Comparison of ENCODE assay signal across 7 cellular contexts in genomic region chr1:44354268-44354839, GRCh38. TPM values are rescaled to one million over a fixed set of nuclear protein-coding genes. Genes with fewer than 3 reads are reported as not detected.
DNase-seq lines count a peak whose midpoint lies in the region; ATAC-seq and TF ChIP-seq lines count a peak whose summit lies in the region.

No MANE protein-coding gene starts in this region.

- POLR2A ChIA-PET in HEK293 (lab: Yijun Ruan, JAX), result interaction anchor here (1.4 kb wide), 1 partner anchor 8 kb away, joined by 3 read pairs; no protein-coding TSS in a partner anchor

- CTCF ChIA-PET in HEK293 (lab: Yijun Ruan, JAX), result interaction anchor here (0.6 to 1.0 kb wide), 3 partner anchors 37 to 322 kb away, joined by 3 to 4 read pairs (median 3); no protein-coding TSS in a partner anchor

- DNase-seq in smooth muscle cell (lab: John Stamatoyannopoulos, UW; ENCODE audit: unreplicated experiment) (no peak), retina (no peak), NCI-H2107 (lab: John Stamatoyannopoulos, UW) (no peak)

- H3F3A ChIP-seq in smooth muscle cell (ENCODE audit: low read depth), result peaks cover 4% of the 10 kb centered on the region

- TF ChIP-seq CTCF in HEK293 (tag by site-specific recombination; IDR thresholded peaks at IDR 0.05) (no peak), VCaP (conservative IDR thresholded peaks at IDR 0.05) (no peak), gastroesophageal sphincter (IDR thresholded peaks at IDR 0.05) (no peak), smooth muscle cell (IDR thresholded peaks at IDR 0.05; ENCODE audit: borderline replicate concordance, insufficient read depth, poor library complexity, severe bottlenecking) (no peak)

- peak overlapping the region; percentile 75 for H3K9ac ChIP-seq in smooth muscle cell (ENCODE audit: low read depth)

- peak overlapping the region; percentile 42; the same call in 1 of the 2 replicates for H3K27ac ChIP-seq in HEK293 (ENCODE audit: extremely low read depth, low read depth, low read length)
- H3K27ac ChIP-seq in VCaP, result peak overlapping the region; percentile 78; the same call in 1 of the 2 replicates
- H3K27ac ChIP-seq in gastroesophageal sphincter, result peak overlapping the region; percentile 21 to 88 (median 82)
- peak overlapping the region; percentile 49 for H3K27ac ChIP-seq in smooth muscle cell (ENCODE audit: low read depth)

- peaks cover 0 to 14% of the 10 kb centered on the region in 2 experiments; a peak in 2 of 3 replicates for H3K36me3 ChIP-seq in HEK293 (ENCODE audit: control insufficient read depth in 2 of 2, insufficient read depth in 1 of 2, low read length in 2 of 2)
- H3K36me3 ChIP-seq in gastroesophageal sphincter, result no peaks in the 10 kb centered on the region
- no peaks in the 10 kb centered on the region for H3K36me3 ChIP-seq in smooth muscle cell (ENCODE audit: low read depth)

- peaks cover 34% of the 10 kb centered on the region for H3K79me2 ChIP-seq in smooth muscle cell (ENCODE audit: low read depth)

- ATAC-seq in gastroesophageal sphincter (no peak), HG02981 (IDR thresholded peaks at IDR 0.05; ENCODE audit: unreplicated experiment) (no peak)

- TF ChIP-seq POLR2A in gastroesophageal sphincter (IDR thresholded peaks at IDR 0.05), result no peak

- TF ChIP-seq EP300 in gastroesophageal sphincter (IDR thresholded peaks at IDR 0.05), result no peak

- H3K4me3 ChIP-seq in HEK293 (ENCODE audit: low read depth, low read length), result peak overlapping the region; percentile 74
- H3K4me3 ChIP-seq in gastroesophageal sphincter, result peak overlapping the region; percentile 75 to 99
- H3K4me3 ChIP-seq in smooth muscle cell, result peak overlapping the region; percentile 86

- peaks cover 11% of the 10 kb centered on the region for H3K4me1 ChIP-seq in HEK293 (ENCODE audit: control insufficient read depth, insufficient read depth, low read length)
- peaks cover 0 to 41% (median 14%) of the 10 kb centered on the region in 3 donors for H3K4me1 ChIP-seq in gastroesophageal sphincter
- H3K4me1 ChIP-seq in smooth muscle cell (ENCODE audit: low read depth), result peaks cover 16% of the 10 kb centered on the region

- no peaks in the 10 kb centered on the region for H3K9me3 ChIP-seq in HEK293 (ENCODE audit: control insufficient read depth, insufficient read depth, low read depth, low read length)
- no peaks in the 10 kb centered on the region for H3K9me3 ChIP-seq in gastroesophageal sphincter
- H3K9me3 ChIP-seq in smooth muscle cell (replicated peaks; ENCODE audit: low read depth), result no peaks in the 10 kb centered on the region

- H3K27me3 ChIP-seq in gastroesophageal sphincter (no peaks in the 10 kb centered on the region), smooth muscle cell (ENCODE audit: low read depth) (no peaks in the 10 kb centered on the region)

- H4K20me1 ChIP-seq in smooth muscle cell (ENCODE audit: low read depth), result peaks cover 30% of the 10 kb centered on the region

- H2AFZ ChIP-seq in smooth muscle cell (ENCODE audit: low read depth), result no peak overlapping the region

- 38 to 41% methylated on average over 7 of the region's 10 CpGs for whole genome bisulfite sequencing in gastroesophageal sphincter (ENCODE audit: low coverage in 1 of 2), 2 donors
- 38% methylated on average over 10 of the region's 10 CpGs for WGBS in smooth muscle cell (ENCODE audit: low lambda C conversion rate)

- peak overlapping the region; percentile 92 for H3K4me2 ChIP-seq in smooth muscle cell

TF ChIP-seq in HEK293, 187 proteins besides CTCF, POLR2A, EP300 and RAD21:
- TF ChIP-seq SCRT2 (tag by site-specific recombination; IDR thresholded peaks at IDR 0.05) (peak; percentile 98), ZNF600 (tag by site-specific recombination; IDR thresholded peaks at IDR 0.05) (peak; percentile 39), SCRT1 (tag by site-specific recombination; IDR thresholded peaks at IDR 0.05; ENCODE audit: borderline replicate concordance) (peak; percentile 70; the same call in 1 of the 2 replicates), ZNF510 (tag by site-specific recombination; IDR thresholded peaks at IDR 0.05; ENCODE audit: insufficient replicate concordance) (no peak), ZBTB21 (tag by site-specific recombination; IDR thresholded peaks at IDR 0.05) (no peak), ZNF140 (tag by site-specific recombination; IDR thresholded peaks at IDR 0.05) (no peak), ZBTB7A (tag by site-specific recombination; IDR thresholded peaks at IDR 0.05; ENCODE audit: low read depth) (no peak), ZNF558 (tag by site-specific recombination; IDR thresholded peaks at IDR 0.05) (no peak), GLIS1 (tag by site-specific recombination; IDR thresholded peaks at IDR 0.05) (no peak), ZNF292 (tag by site-specific recombination; IDR thresholded peaks at IDR 0.05; ENCODE audit: borderline replicate concordance, low read depth) (no peak), ZSCAN5A (tag by site-specific recombination; IDR thresholded peaks at IDR 0.05) (no peak)
TF ChIP-seq in HEK293: peak in this region for 3.

RNA-seq across cellular contexts. Expression of gene ERI3, which starts 0.7 kb away (rescaled TPM):
- total RNA-seq in gastroesophageal sphincter, result 10 to 100 TPM; 31.9 to 58.8 (median 48.1) TPM
- 55.4 and 91.2 TPM in 2 replicates for total RNA-seq in smooth muscle cell
- polyA plus RNA-seq in smooth muscle cell, result 98.2 and 112 TPM in 2 replicates

RNA-seq across cellular contexts. Expression of gene RNF220, which starts 50.7 kb away (rescaled TPM):
- 100 to 1,000 TPM; 112 to 134 (median 132) TPM for total RNA-seq in gastroesophageal sphincter
- 37.8 and 65.8 TPM in 2 replicates for total RNA-seq in smooth muscle cell
- 71.1 and 82.4 TPM in 2 replicates for polyA plus RNA-seq in smooth muscle cell
